ENCODE assay signal across 1 cellular context in genomic region chr15:69160141-69160975, GRCh38.
TF ChIP-seq lines count a peak whose summit lies in the region.

TSS of gene GLCE (plus strand) at chr15:69160635. CDS start at chr15:69255807, 95,172 bp downstream.

TF ChIP-seq in HepG2, 621 proteins besides CTCF, POLR2A, EP300 and RAD21 (continued from another document and continues in another):
- TF ChIP-seq ZBTB26 (CRISPR knock-in tag; IDR thresholded peaks at IDR 0.05; ENCODE audit: borderline replicate concordance): no peak
- TF ChIP-seq FOXP4 (CRISPR knock-in tag; IDR thresholded peaks at IDR 0.05): no peak
- TF ChIP-seq ZNF572 (CRISPR knock-in tag; IDR thresholded peaks at IDR 0.05): no peak
- no peak for TF ChIP-seq ZNF326 (CRISPR knock-in tag; IDR thresholded peaks at IDR 0.05; ENCODE audit: borderline replicate concordance)
- no peak for TF ChIP-seq AGO1 (IDR thresholded peaks at IDR 0.05; ENCODE audit: low read depth, low read length, poor library complexity, severe bottlenecking)
- no peak for TF ChIP-seq TCF7 (IDR thresholded peaks at IDR 0.05; ENCODE audit: low read depth)
- TF ChIP-seq ARID4A (CRISPR knock-in tag; IDR thresholded peaks at IDR 0.05; ENCODE audit: borderline replicate concordance): peak; percentile 81; the same call in 1 of the 2 replicates
- TF ChIP-seq HOXA7 (CRISPR knock-in tag; IDR thresholded peaks at IDR 0.05): no peak
- TF ChIP-seq ZSCAN30 (CRISPR knock-in tag; IDR thresholded peaks at IDR 0.05): no peak; the same call in 1 of the 2 replicates
- peak; percentile 28; the same call in 1 of the 2 replicates for TF ChIP-seq IRF2 (CRISPR knock-in tag; IDR thresholded peaks at IDR 0.05)
- peak; percentile 27 for TF ChIP-seq PHF5A (CRISPR knock-in tag; IDR thresholded peaks at IDR 0.05; ENCODE audit: low read depth, unreplicated experiment)
- no peak for TF ChIP-seq IKZF1 (IDR thresholded peaks at IDR 0.05)
- TF ChIP-seq ZNF17 (CRISPR knock-in tag; IDR thresholded peaks at IDR 0.05): no peak
- no peak; the same call in 1 of the 2 replicates for TF ChIP-seq ZNF609 (CRISPR knock-in tag; IDR thresholded peaks at IDR 0.05; ENCODE audit: borderline replicate concordance)
- TF ChIP-seq TFDP2 (CRISPR knock-in tag; IDR thresholded peaks at IDR 0.05): peak; percentile 77; the same call in 1 of the 2 replicates
- TF ChIP-seq HDAC1 (CRISPR knock-in tag; IDR thresholded peaks at IDR 0.05): peak; percentile 93
- TF ChIP-seq PTBP1 (IDR thresholded peaks at IDR 0.05; ENCODE audit: low read depth, low read length, poor library complexity, severe bottlenecking): peak; percentile 32
- no peak for TF ChIP-seq ZBTB42 (CRISPR knock-in tag; IDR thresholded peaks at IDR 0.05)
- TF ChIP-seq CSRNP2 (CRISPR knock-in tag; conservative IDR thresholded peaks at IDR 0.05; ENCODE audit: low read depth): no peak
- TF ChIP-seq NR1H2 (CRISPR knock-in tag; IDR thresholded peaks at IDR 0.05; ENCODE audit: borderline replicate concordance, low read depth): no peak
- no peak for TF ChIP-seq ZNF691 (CRISPR knock-in tag; IDR thresholded peaks at IDR 0.05; ENCODE audit: borderline replicate concordance, low read depth)
- TF ChIP-seq FOXP1 (IDR thresholded peaks at IDR 0.05): no peak
- TF ChIP-seq FOXP1 (CRISPR knock-in tag; IDR thresholded peaks at IDR 0.05): no peak
- TF ChIP-seq AGO2 (optimal IDR thresholded peaks at IDR 0.05; ENCODE audit: low read depth, low read length): no peak
- TF ChIP-seq NCOA1 (CRISPR knock-in tag; IDR thresholded peaks at IDR 0.05): no peak
- TF ChIP-seq PBX3 (CRISPR knock-in tag; IDR thresholded peaks at IDR 0.05; ENCODE audit: borderline replicate concordance): no peak
- TF ChIP-seq NR2F1 (CRISPR knock-in tag; IDR thresholded peaks at IDR 0.05): no peak
- TF ChIP-seq TRAFD1 (CRISPR knock-in tag; IDR thresholded peaks at IDR 0.05; ENCODE audit: borderline replicate concordance): no peak
- no peak for TF ChIP-seq ZNF30 (CRISPR knock-in tag; IDR thresholded peaks at IDR 0.05)
- no peak for TF ChIP-seq CBX5 (CRISPR knock-in tag; IDR thresholded peaks at IDR 0.05; ENCODE audit: borderline replicate concordance)
- no peak for TF ChIP-seq ZNF816 (CRISPR knock-in tag; IDR thresholded peaks at IDR 0.05; ENCODE audit: borderline replicate concordance)
- no peak for TF ChIP-seq NKX3-1 (CRISPR knock-in tag; IDR thresholded peaks at IDR 0.05)
- TF ChIP-seq TEAD3 (CRISPR knock-in tag; optimal IDR thresholded peaks at IDR 0.05; ENCODE audit: borderline replicate concordance): peak; percentile 7
- no peak for TF ChIP-seq NCOR1 (IDR thresholded peaks at IDR 0.05; ENCODE audit: borderline replicate concordance, low read length)
- no peak for TF ChIP-seq ZFP36 (IDR thresholded peaks at IDR 0.05; ENCODE audit: borderline replicate concordance, low read depth, low read length, partially characterized antibody)
- TF ChIP-seq RBFOX2 (IDR thresholded peaks at IDR 0.05; ENCODE audit: low read depth, low read length): peak; percentile 91
- peak; percentile 95 for TF ChIP-seq ZNF18 (CRISPR knock-in tag; IDR thresholded peaks at IDR 0.05; ENCODE audit: insufficient replicate concordance)
- peak; percentile 73; the same call in 1 of the 2 replicates for TF ChIP-seq PITX1 (CRISPR knock-in tag; IDR thresholded peaks at IDR 0.05)
